In the genomic region with DNA sequence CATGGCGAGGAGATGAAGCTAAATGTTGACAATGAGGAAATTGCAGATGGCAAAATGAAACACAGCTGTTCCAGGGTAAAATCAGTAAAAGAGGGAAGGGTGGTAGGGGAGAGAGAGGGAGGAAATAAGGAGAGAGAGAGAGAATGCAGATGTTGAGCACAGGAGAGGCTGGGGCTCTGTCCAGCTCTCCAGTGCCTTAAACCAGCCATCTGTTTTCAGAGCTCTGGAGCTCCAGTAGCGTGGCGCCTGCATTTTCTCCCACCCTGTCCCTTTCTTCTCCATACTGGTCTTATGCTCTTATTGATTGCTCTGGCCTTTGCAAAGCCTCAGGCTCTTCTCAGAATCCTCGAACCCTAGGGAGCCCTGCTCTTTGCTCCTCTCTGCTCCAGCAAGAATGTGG, we compare ENCODE assay signal across 1 cellular context.
TF ChIP-seq lines count a peak whose summit lies in the region.

No MANE protein-coding gene starts in this region.

TF ChIP-seq in SK-N-SH, 30 proteins besides CTCF, POLR2A, EP300 and RAD21 (continued from another document):
- TF ChIP-seq GATA2 (CRISPR knock-in tag; IDR thresholded peaks at IDR 0.05) (no peak), SIN3A (IDR thresholded peaks at IDR 0.05; ENCODE audit: borderline replicate concordance, low read depth, low read length) (no peak), ELF1 (IDR thresholded peaks at IDR 0.05) (no peak)
